Comparison of ENCODE assay signal across 8 cellular contexts in genomic region chr9:6006968-6007769, GRCh38. TPM values are rescaled to one million over a fixed set of nuclear protein-coding genes. Genes with fewer than 3 reads are reported as not detected.
DNase-seq lines count a peak whose midpoint lies in the region; ATAC-seq, FAIRE-seq and TF ChIP-seq lines count a peak whose summit lies in the region.

No MANE protein-coding gene starts in this region.

- H3K27ac Mint-ChIP-seq in activated CD4-positive, alpha-beta T cell treated with anti-CD3 and anti-CD28 coated beads, Interleukin-2, amount 10 ng/mL, durations not matched to agents 7 days and 5 days = peak overlapping the region; percentile 94

- no peak for TF ChIP-seq POLR2A in HepG2 (IDR thresholded peaks at IDR 0.05; ENCODE audit: insufficient read depth in 1 of 2, low read depth in 2 of 2, low read length in 2 of 2)

- POLR2A ChIA-PET in activated CD4-positive, alpha-beta T cell treated with anti-CD3 and anti-CD28 coated beads, Interleukin-2, amount 10 ng/mL, durations not matched to agents 7 days and 5 days (lab: Charles Lee) = interaction anchor here (0.5 to 0.6 kb wide), 2 partner anchors 165 to 248 kb away, joined by 3 read pairs; no protein-coding TSS in a partner anchor
- POLR2A ChIA-PET in HepG2 (lab: Yijun Ruan, JAX) = interaction anchor here (1.4 to 2.1 kb wide), 6 partner anchors 8 to 675 kb away, joined by 3 to 10 read pairs (median 4); partner anchors contain the start of genes RANBP6 and RIC1

- peak overlapping the region; percentile 76 for H3K4me2 ChIP-seq in HepG2 (ENCODE audit: low read depth, low read length)

- CTCF ChIA-PET in activated CD4-positive, alpha-beta T cell treated with anti-CD3 and anti-CD28 coated beads, Interleukin-2, amount 10 ng/mL, durations not matched to agents 7 days and 5 days (lab: Charles Lee) = interaction anchor here (1.0 to 1.5 kb wide), 3 partner anchors 18 to 139 kb away, joined by 3 read pairs; no protein-coding TSS in a partner anchor
- CTCF ChIA-PET in HepG2 (lab: Yijun Ruan, JAX; ENCODE audit: low intra/inter-chr PET ratio, low total read pairs) = no interaction called here

- no peaks in the 10 kb centered on the region for H3K9me3 ChIP-seq in BE2C
- no peaks in the 10 kb centered on the region for H3K9me3 ChIP-seq in HepG2 (ENCODE audit: low read length)

- BruUV-seq in HepG2 (replicated peaks; lab: Mats Ljungman, UMichigan) = no TSS peak

- no peaks in the 10 kb centered on the region for H3K27me3 Mint-ChIP-seq in activated CD4-positive, alpha-beta T cell treated with anti-CD3 and anti-CD28 coated beads, Interleukin-2, amount 10 ng/mL, durations not matched to agents 7 days and 5 days

- TF ChIP-seq EP300 in HepG2 (IDR thresholded peaks at IDR 0.05; ENCODE audit: low read depth in 2 of 2, low read length in 2 of 2) = no peak
- no peak for TF ChIP-seq EP300 in HepG2 (CRISPR knock-in tag; IDR thresholded peaks at IDR 0.05; ENCODE audit: borderline replicate concordance)

- H3K4me1 Mint-ChIP-seq in activated CD4-positive, alpha-beta T cell treated with anti-CD3 and anti-CD28 coated beads, Interleukin-2, amount 10 ng/mL, durations not matched to agents 7 days and 5 days = peaks cover 60% of the 10 kb centered on the region

- peaks cover 61% of the 10 kb centered on the region for H3K79me2 ChIP-seq in HepG2 (ENCODE audit: insufficient read depth, low read length)

- H3K27ac ChIP-seq in HepG2 (ENCODE audit: extremely low read length, insufficient read depth, low read length) = peak overlapping the region; percentile 83

- DNase-seq in BE2C (peak; percentile 95), NCI-H526 treated with DMSO at 0.1 percent for 48 hours (lab: John Stamatoyannopoulos, UW) (peak; percentile 92), cortex of kidney (lab: John Stamatoyannopoulos, UW) (peak; percentile 14), HepG2 (ENCODE audit: low spot score) (peak; percentile 83)
- DNase-seq in activated CD4-positive, alpha-beta T cell treated with anti-CD3 and anti-CD28 coated beads, Interleukin-2, amount 10 ng/mL, durations not matched to agents 7 days and 5 days = peak; percentile 97
- peak; percentile 95 for DNase-seq in stimulated activated CD4-positive, alpha-beta T cell treated with anti-CD3 and anti-CD28 coated beads, Interleukin-2, amount 100 ng/mL, for 4 hours (ENCODE audit: low read depth)

- H4K20me1 ChIP-seq in HepG2 (ENCODE audit: insufficient read depth, low read length) = peaks cover 10% of the 10 kb centered on the region

- H3K9me3 Mint-ChIP-seq in activated CD4-positive, alpha-beta T cell treated with anti-CD3 and anti-CD28 coated beads, Interleukin-2, amount 10 ng/mL, durations not matched to agents 7 days and 5 days = no peaks in the 10 kb centered on the region

- in situ Hi-C loops in HepG2 (cut with HindIII; ENCODE audit: extremely low pct_ligation_motif_present, low pct_unique_long_range_greater_than_20kb) = no loop called here

- TF ChIP-seq CTCF in BE2C (IDR thresholded peaks at IDR 0.05; ENCODE audit: low read depth, low read length) = no peak
- no peak for TF ChIP-seq CTCF in HepG2 (CRISPR knock-in tag; IDR thresholded peaks at IDR 0.05)

- peak overlapping the region; percentile 89 for H3K4me3 Mint-ChIP-seq in activated CD4-positive, alpha-beta T cell treated with anti-CD3 and anti-CD28 coated beads, Interleukin-2, amount 10 ng/mL, durations not matched to agents 7 days and 5 days

- H3K4me1 ChIP-seq in BE2C (no peaks in the 10 kb centered on the region), HepG2 (ENCODE audit: insufficient read depth, low read length) (peaks cover 45% of the 10 kb centered on the region)

- H3K36me3 ChIP-seq in BE2C = no peaks in the 10 kb centered on the region
- peaks cover 0 to 12% of the 10 kb centered on the region in 2 experiments; a peak in 2 of 5 replicates for H3K36me3 ChIP-seq in HepG2 (replicated peaks in 1 of 2; ENCODE audit: control insufficient read depth in 1 of 2, insufficient read depth in 2 of 2, low read length in 2 of 2)

- FAIRE-seq in HepG2 (lab: Jason Lieb, UNC) = peak; percentile 74

- intact Hi-C loops in HepG2 (cut with micrococcal nuclease; ENCODE audit: unreplicated experiment) = loop anchor here (5.0 kb wide), 1 partner anchor 120 kb away; no protein-coding TSS in a partner anchor

- H3K27me3 ChIP-seq in BE2C = no peaks in the 10 kb centered on the region
- no peaks in the 10 kb centered on the region; a peak in 1 of 5 replicates for H3K27me3 ChIP-seq in HepG2 (ENCODE audit: control insufficient read depth in 1 of 2, insufficient read depth in 2 of 2, low read length in 2 of 2)

- H3K9ac ChIP-seq in HepG2 (ENCODE audit: insufficient read depth, low read depth, low read length) = peak overlapping the region; percentile 81

- WGBS in HepG2 (ENCODE audit: low lambda C conversion rate) = 2% methylated on average over 23 of the region's 68 CpGs

- H3K4me3 ChIP-seq in BE2C (ENCODE audit: low read depth, low read length) (peak overlapping the region; percentile 88), HepG2 (replicated peaks in 1 of 3; ENCODE audit: insufficient read depth in 1 of 3, low read depth in 2 of 3, low read length in 3 of 3) (peak overlapping the region; percentile 83 to 96 (median 85))

- TF ChIP-seq RAD21 in HepG2 (CRISPR knock-in tag; IDR thresholded peaks at IDR 0.05) = no peak

- ATAC-seq in GM19328 (IDR thresholded peaks at IDR 0.05; ENCODE audit: unreplicated experiment) = peak; percentile 66
- peak; percentile 64 for ATAC-seq in HG03460 (IDR thresholded peaks at IDR 0.05; ENCODE audit: unreplicated experiment)
- peak; percentile 94 for ATAC-seq in HepG2

- no peak overlapping the region for H2AFZ ChIP-seq in HepG2 (ENCODE audit: low read length)

- peaks cover 25% of the 10 kb centered on the region for H3K36me3 Mint-ChIP-seq in activated CD4-positive, alpha-beta T cell treated with anti-CD3 and anti-CD28 coated beads, Interleukin-2, amount 10 ng/mL, durations not matched to agents 7 days and 5 days (ENCODE audit: low read depth)

TF ChIP-seq in HepG2, 621 proteins besides CTCF, POLR2A, EP300 and RAD21 (continues in another document):
- TF ChIP-seq ZNF281 (CRISPR knock-in tag; IDR thresholded peaks at IDR 0.05; ENCODE audit: borderline replicate concordance) (peak; percentile 38; the same call in 1 of the 2 replicates), HNRNPLL (IDR thresholded peaks at IDR 0.05; ENCODE audit: low read depth, low read length, poor library complexity, severe bottlenecking) (peak; percentile 41), ZNF543 (CRISPR knock-in tag; IDR thresholded peaks at IDR 0.05) (no peak), ZNF784 (CRISPR knock-in tag; IDR thresholded peaks at IDR 0.05; ENCODE audit: borderline replicate concordance) (peak; percentile 58; the same call in 1 of the 2 replicates)

RNA-seq across cellular contexts. Expression of gene RANBP6, which starts 8.3 kb away (rescaled TPM):
- 24.0 TPM for polyA plus RNA-seq in BE2C (2012; ENCODE audit: insufficient read depth, insufficient read length, low read depth)
- total RNA-seq in activated CD4-positive, alpha-beta T cell treated with anti-CD3 and anti-CD28 coated beads, Interleukin-2, amount 10 ng/mL, durations not matched to agents 7 days and 5 days = 10 to 100 TPM; 20.0 to 21.8 TPM
- total RNA-seq in HepG2 (2016; rRNA removed; fragmentation: Illumina TruSeq; extraction: Trizol) = 26.0 and 37.7 TPM in 2 replicates
- total RNA-seq in HepG2 (2016; cell fraction: cytosol; rRNA removed; fragmentation: Illumina TruSeq; extraction: Trizol; ENCODE audit: low read depth) = 1.6 and 1.9 TPM in 2 replicates
- total RNA-seq in HepG2 (2016; cell fraction: insoluble cytoplasmic fraction; rRNA removed; fragmentation: Illumina TruSeq; extraction: Trizol) = 26.2 and 36.2 TPM in 2 replicates
- 6.7 and 9.0 TPM in 2 replicates for total RNA-seq in HepG2 (2016; cell fraction: membrane; rRNA removed; fragmentation: Illumina TruSeq; extraction: Trizol)
- 35.1 and 35.2 TPM in 2 replicates for total RNA-seq in HepG2 (2016; cell fraction: nucleus; rRNA removed; fragmentation: Illumina TruSeq; extraction: Trizol)
- 7.2 and 7.5 TPM in 2 replicates for polyA plus RNA-seq in HepG2 (2011; rRNA removed)
- 2.5 and 4.2 TPM in 2 replicates for polyA plus RNA-seq in HepG2 (2011; cell fraction: cytosol; rRNA removed)
- 5.1 and 7.8 TPM in 2 replicates for polyA plus RNA-seq in HepG2 (2011; cell fraction: nucleus; rRNA removed)
- 11.7 and 11.9 TPM in 2 replicates for polyA plus RNA-seq in HepG2 (2012)
- polyA plus RNA-seq in HepG2 (2016; cell fraction: cytosol; fragmentation: Illumina TruSeq; extraction: Trizol; ENCODE audit: low read depth) = 0.80 TPM in 2 replicates
- polyA plus RNA-seq in HepG2 (2016; cell fraction: insoluble cytoplasmic fraction; fragmentation: Illumina TruSeq; extraction: Trizol; ENCODE audit: low read depth) = 17.9 and 18.2 TPM in 2 replicates
- polyA plus RNA-seq in HepG2 (2016; cell fraction: membrane; fragmentation: Illumina TruSeq; extraction: Trizol; ENCODE audit: low read depth) = 3.1 and 3.2 TPM in 2 replicates
- 23.4 and 24.6 TPM in 2 replicates for polyA plus RNA-seq in HepG2 (2016; cell fraction: nucleus; fragmentation: Illumina TruSeq; extraction: Trizol; ENCODE audit: insufficient read depth, low read depth)
- 3.9 and 11.3 TPM in 2 replicates for polyA minus RNA-seq in HepG2 (2011; rRNA and poly(A)+ RNA removed; ENCODE audit: low replicate concordance)
- polyA minus RNA-seq in HepG2 (2011; cell fraction: cytosol; rRNA and poly(A)+ RNA removed) = 7.6 and 8.4 TPM in 2 replicates
- polyA minus RNA-seq in HepG2 (2011; cell fraction: nucleus; rRNA and poly(A)+ RNA removed) = 27.7 and 27.9 TPM in 2 replicates

Comparison
In these comparisons a context has a peak if more than half of its experiments do, and no peak if none do; other contexts are left out.
1. Peak in every context shown above with its lines: DNase-seq, ATAC-seq, H3K4me3 ChIP-seq and H3K27ac ChIP-seq.
2. DNase-seq: peak in every context shown above with its lines; median percentile 97 in activated CD4-positive, alpha-beta T cell treated with anti-CD3 and anti-CD28 coated beads, Interleukin-2, amount 10 ng/mL, durations not matched to agents 7 days and 5 days; 95 in BE2C; 95 in stimulated activated CD4-positive, alpha-beta T cell treated with anti-CD3 and anti-CD28 coated beads, Interleukin-2, amount 100 ng/mL, for 4 hours; 92 in NCI-H526 treated with DMSO at 0.1 percent for 48 hours; 83 in HepG2; 14 in cortex of kidney.